Comparison of ENCODE assay signal across 17 cellular contexts in genomic region chr9:120397453-120397852, GRCh38.
A peak's percentile ranks its signal among the peaks of the same experiment; 100 is the strongest.
DNase-seq lines count a peak whose midpoint lies in the region; ATAC-seq, FAIRE-seq and TF ChIP-seq lines count a peak whose summit lies in the region.
"Had no signal": no experiment of that assay in that cellular context is flagged by ENCODE, and none has a peak within 500 bp of the region (broad histone marks: within the 10 kb centered on the region; RNA-seq: fewer than 3 reads in every experiment).

No MANE protein-coding gene starts in this region.

- H3K27me3 Mint-ChIP-seq in CD8-positive, alpha-beta T cell (ENCODE audit: low read depth), result no peaks in the 10 kb centered on the region
- H3K27me3 Mint-ChIP-seq in activated T-helper 17 cell treated with anti-CD3 and anti-CD28 coated beads, Interleukin-2, amount 50 U/mL, for 72 hours, result no peaks in the 10 kb centered on the region

- peak overlapping the region; percentile 44 for H2BK20ac ChIP-seq in IMR-90 (ENCODE audit: low read depth, low read length)

- FAIRE-seq in bronchial epithelial cell (lab: Jason Lieb, UNC), result no peak
- FAIRE-seq: GM12878, GM18507, H1 had no signal

- peak overlapping the region; percentile 66 for H3K4ac ChIP-seq in IMR-90 (ENCODE audit: low read depth, low read length)

- ATAC-seq in CD8-positive, alpha-beta T cell, result no peak
- ATAC-seq in IMR-90 (ENCODE audit: low read depth) (no peak), GM21390 (IDR thresholded peaks at IDR 0.05; ENCODE audit: unreplicated experiment) (no peak), GM19452 (IDR thresholded peaks at IDR 0.05; ENCODE audit: unreplicated experiment) (no peak)
- ATAC-seq in activated T-helper 17 cell treated with anti-CD3 and anti-CD28 coated beads, Interleukin-2, amount 50 U/mL, for 72 hours (replicated peaks), result no peak
- ATAC-seq: GM12878, PC-3 had no signal

- H3K9ac ChIP-seq in IMR-90 (ENCODE audit: low read depth, low read length), result no peak overlapping the region

- H3K79me2 ChIP-seq in osteoblast (ENCODE audit: insufficient read depth, low read length), result peaks cover 8% of the 10 kb centered on the region

- intact Hi-C loops in CD8-positive, alpha-beta T cell (cut with DNase I, micrococcal nuclease), result no loop called here
- intact Hi-C loops in IMR-90 (cut with micrococcal nuclease), result loop anchor here (5.0 kb wide), 1 partner anchor 35 kb away; no protein-coding TSS in a partner anchor

- H3K56ac ChIP-seq in IMR-90 (ENCODE audit: extremely low read depth, insufficient read depth, low read length), result no peak overlapping the region

- H2AFZ ChIP-seq in IMR-90 (replicated peaks; ENCODE audit: low read length, poor library complexity) (no peak overlapping the region), osteoblast (ENCODE audit: low read length) (no peak overlapping the region)

- peak overlapping the region; percentile 33; the same call in 1 of the 2 replicates for H3K14ac ChIP-seq in IMR-90 (replicated peaks; ENCODE audit: low read depth, low read length)

- H3K9me3 ChIP-seq in CD8-positive, alpha-beta T cell (ENCODE audit: low read length), result no peaks in the 10 kb centered on the region
- H3K9me3 ChIP-seq in IMR-90 (ENCODE audit: control insufficient read depth, insufficient read depth, low read length) (no peaks in the 10 kb centered on the region), osteoblast (ENCODE audit: low read depth, low read length) (no peaks in the 10 kb centered on the region)

- peak overlapping the region; percentile 12 for H3K27ac Mint-ChIP-seq in CD8-positive, alpha-beta T cell
- no peak overlapping the region for H3K27ac Mint-ChIP-seq in activated T-helper 17 cell treated with anti-CD3 and anti-CD28 coated beads, Interleukin-2, amount 50 U/mL, for 72 hours

- TF ChIP-seq RAD21 in IMR-90 (IDR thresholded peaks at IDR 0.05; ENCODE audit: low read length), result no peak

- H3K79me1 ChIP-seq in IMR-90 (ENCODE audit: low read depth in 1 of 2, low read length in 2 of 2), result peaks cover 4 to 15% of the 10 kb centered on the region in 2 experiments

- no peak overlapping the region for H3K4me2 ChIP-seq in IMR-90 (ENCODE audit: low read depth, low read length)
- H3K4me2 ChIP-seq in osteoblast (ENCODE audit: insufficient read depth, low read length), result peak overlapping the region; percentile 21

- H2BK15ac ChIP-seq in IMR-90 (ENCODE audit: low read depth, low read length), result peak overlapping the region; percentile 55; the same call in 1 of the 3 replicates

- CTCF ChIA-PET in CD8-positive, alpha-beta T cell (lab: Charles Lee), result no interaction called here
- CTCF ChIA-PET in IMR-90 (lab: Yijun Ruan, JAX), result no interaction called here

- H2BK5ac ChIP-seq in IMR-90 (ENCODE audit: low read depth, low read length, poor library complexity, severe bottlenecking), result peak overlapping the region; percentile 42

- H2AK5ac ChIP-seq in IMR-90 (ENCODE audit: low read depth, low read length), result no peak overlapping the region

- peak overlapping the region; percentile 35 to 46; a peak in 2 of 4 replicates for H4K8ac ChIP-seq in IMR-90 (ENCODE audit: low read depth in 2 of 2, low read length in 2 of 2)

- H3K9me1 ChIP-seq in IMR-90 (ENCODE audit: insufficient read depth, low read length), result peaks cover 40% of the 10 kb centered on the region

- H4K5ac ChIP-seq in IMR-90 (ENCODE audit: low read depth, low read length), result peak overlapping the region; percentile 32

- H3K4me3 Mint-ChIP-seq in CD8-positive, alpha-beta T cell, result no peak overlapping the region
- no peak overlapping the region for H3K4me3 Mint-ChIP-seq in activated T-helper 17 cell treated with anti-CD3 and anti-CD28 coated beads, Interleukin-2, amount 50 U/mL, for 72 hours

- BruUV-seq in IMR-90 (replicated peaks; lab: Mats Ljungman, UMichigan), result no TSS peak

- no peak for TF ChIP-seq CTCF in CD8-positive, alpha-beta T cell (IDR thresholded peaks at IDR 0.05)
- TF ChIP-seq CTCF in IMR-90 (conservative IDR thresholded peaks at IDR 0.05; ENCODE audit: low read depth, low read length) (no peak), bronchial epithelial cell (IDR thresholded peaks at IDR 0.05; ENCODE audit: insufficient read depth, low read length, severe bottlenecking) (no peak), osteoblast (IDR thresholded peaks at IDR 0.05; ENCODE audit: extremely low read depth, low read depth, low read length) (no peak)

- H3K27me3 ChIP-seq in CD8-positive, alpha-beta T cell (ENCODE audit: insufficient read depth, low read length), result no peaks in the 10 kb centered on the region
- H3K27me3 ChIP-seq in IMR-90 (ENCODE audit: control insufficient read depth, insufficient read depth, low read length), result no peaks in the 10 kb centered on the region
- H3K27me3 ChIP-seq in bronchial epithelial cell (ENCODE audit: control insufficient read depth, insufficient read depth, low read length), result no peaks in the 10 kb centered on the region
- no peaks in the 10 kb centered on the region for H3K27me3 ChIP-seq in osteoblast (ENCODE audit: insufficient read depth, low read length)

- H3K18ac ChIP-seq in IMR-90 (ENCODE audit: low read depth, low read length), result peak overlapping the region; percentile 31; the same call in 1 of the 2 replicates

- no CpG with 5 or more reads among the region's 1 CpG for WGBS in IMR-90 (ENCODE audit: extremely low coverage in 2 of 2, insufficient read length in 1 of 2), 2 experiments

- peaks cover 46% of the 10 kb centered on the region for H3K36me3 ChIP-seq in CD8-positive, alpha-beta T cell (ENCODE audit: insufficient read depth, low read length)
- H3K36me3 ChIP-seq in IMR-90 (ENCODE audit: control insufficient read depth, insufficient read depth, low read length) (peaks cover 15% of the 10 kb centered on the region), bronchial epithelial cell (ENCODE audit: control insufficient read depth, insufficient read depth, low read length) (peaks cover 6% of the 10 kb centered on the region), osteoblast (ENCODE audit: insufficient read depth, low read length) (peaks cover 67% of the 10 kb centered on the region)

- H3K27ac ChIP-seq in CD8-positive, alpha-beta T cell (ENCODE audit: low read depth, low read length), result no peak overlapping the region
- peak overlapping the region; percentile 55; the same call in 1 of the 2 replicates for H3K27ac ChIP-seq in IMR-90 (ENCODE audit: insufficient read depth, low read length)
- H3K27ac ChIP-seq in osteoblast (ENCODE audit: low read depth, low read length), result peak overlapping the region; percentile 86
- no peak overlapping the region for H3K27ac ChIP-seq in caudate nucleus (ENCODE audit: low read depth, low read length)
- H3K27ac ChIP-seq: C4-2B had no signal

- H3K4me3 ChIP-seq in CD8-positive, alpha-beta T cell (ENCODE audit: low read depth, low read length), result no peak overlapping the region
- H3K4me3 ChIP-seq in IMR-90 (ENCODE audit: insufficient read depth, low read depth, low read length), result no peak overlapping the region
- H3K4me3 ChIP-seq in bronchial epithelial cell (ENCODE audit: low read depth, low read length), result no peak overlapping the region
- H3K4me3 ChIP-seq in osteoblast (ENCODE audit: insufficient read depth, low read length), result no peak overlapping the region
- H3K4me3 ChIP-seq: GM12878 had no signal

- no peak for DNase-seq in CD8-positive, alpha-beta T cell
- no peak for DNase-seq in IMR-90
- peak; percentile 7 for DNase-seq in bronchial epithelial cell (ENCODE audit: low read depth)
- DNase-seq in osteoblast (ENCODE audit: insufficient read length, low spot score, missing footprints), result no peak
- no peak for DNase-seq in caudate nucleus (lab: John Stamatoyannopoulos, UW)
- DNase-seq: Calu3, NCI-H1092, NCI-H1694, NCI-H748 treated with DMSO at 0.1 percent for 48 hours, PC-3 had no signal

- dilution Hi-C loops in IMR-90 (cut with HindIII; ENCODE audit: low sequenced_read_pairs, unreplicated experiment), result no loop called here

- in situ Hi-C loops in IMR-90 (cut with MboI; ENCODE audit: low sequenced_read_pairs), result no loop called here

- H3K9me3 Mint-ChIP-seq in CD8-positive, alpha-beta T cell, result no peaks in the 10 kb centered on the region
- no peaks in the 10 kb centered on the region for H3K9me3 Mint-ChIP-seq in activated T-helper 17 cell treated with anti-CD3 and anti-CD28 coated beads, Interleukin-2, amount 50 U/mL, for 72 hours

- no peak overlapping the region for H2AK9ac ChIP-seq in IMR-90 (replicated peaks; ENCODE audit: low read depth, low read length, poor library complexity)

- H4K20me1 ChIP-seq in IMR-90 (ENCODE audit: insufficient read depth, low read length) (no peaks in the 10 kb centered on the region), osteoblast (ENCODE audit: insufficient read depth, low read length) (no peaks in the 10 kb centered on the region)

- H2BK120ac ChIP-seq in IMR-90 (ENCODE audit: low read depth, low read length), result peak overlapping the region; percentile 68

- POLR2A ChIA-PET in CD8-positive, alpha-beta T cell (lab: Charles Lee), result no interaction called here
- POLR2A ChIA-PET in IMR-90 (lab: Charles Lee; ENCODE audit: unreplicated experiment), result no interaction called here

- H3K36me3 Mint-ChIP-seq in CD8-positive, alpha-beta T cell, result peaks cover 83% of the 10 kb centered on the region
- H3K36me3 Mint-ChIP-seq in activated T-helper 17 cell treated with anti-CD3 and anti-CD28 coated beads, Interleukin-2, amount 50 U/mL, for 72 hours (ENCODE audit: low read depth), result peaks cover 90% of the 10 kb centered on the region

- H4K91ac ChIP-seq in IMR-90 (ENCODE audit: insufficient read depth, low read depth, low read length), result no peak overlapping the region; the same call in 1 of the 2 replicates

- TF ChIP-seq POLR2A in IMR-90 (IDR thresholded peaks at IDR 0.05; ENCODE audit: low read depth, low read length), result no peak

- H3K4me1 Mint-ChIP-seq in CD8-positive, alpha-beta T cell (ENCODE audit: low read depth), result peaks cover 39% of the 10 kb centered on the region
- H3K4me1 Mint-ChIP-seq in activated T-helper 17 cell treated with anti-CD3 and anti-CD28 coated beads, Interleukin-2, amount 50 U/mL, for 72 hours, result peaks cover 14% of the 10 kb centered on the region

- no peak overlapping the region for H3K23ac ChIP-seq in IMR-90 (ENCODE audit: low read depth, low read length)

- peaks cover 18% of the 10 kb centered on the region for H3K4me1 ChIP-seq in CD8-positive, alpha-beta T cell (ENCODE audit: insufficient read depth, low read length)
- H3K4me1 ChIP-seq in IMR-90 (ENCODE audit: control insufficient read depth, insufficient read depth, low read length) (peaks cover 36% of the 10 kb centered on the region), osteoblast (ENCODE audit: insufficient read depth, low read length) (peaks cover 89% of the 10 kb centered on the region)

TF ChIP-seq in IMR-90, 13 proteins besides CTCF, POLR2A, EP300 and RAD21:
- TF ChIP-seq SMC3 (IDR thresholded peaks at IDR 0.05; ENCODE audit: low read depth, low read length) (no peak), MXI1 (IDR thresholded peaks at IDR 0.05; ENCODE audit: borderline replicate concordance, low read depth, low read length) (no peak), CEBPB (IDR thresholded peaks at IDR 0.05; ENCODE audit: low read depth, low read length) (peak; percentile 74)

Comparison
In these comparisons a context has a peak if more than half of its experiments do, and no peak if none do; other contexts are left out.
1. H3K27ac ChIP-seq: peak in IMR-90 (single experiment) and osteoblast (single experiment); none in CD8-positive, alpha-beta T cell (single experiment) and caudate nucleus (single experiment).